Comparison of ENCODE assay signal across 21 cellular contexts in genomic region chr20:46157625-46158024, GRCh38.
"Had no signal": no experiment of that assay in that cellular context is flagged by ENCODE, and none has a peak within 500 bp of the region (broad histone marks: within the 10 kb centered on the region; RNA-seq: fewer than 3 reads in every experiment).

No MANE protein-coding gene starts in this region.

- H3K4me1 ChIP-seq: Peyer's patch, SJCRH30 had no signal

- H3K27me3 ChIP-seq: Peyer's patch had no signal

- ATAC-seq: activated naive CD4-positive, alpha-beta T cell treated with anti-CD3 and anti-CD28 coated beads, Interleukin-2, amount 50 U/mL, for 72 hours; activated naive CD8-positive, alpha-beta T cell treated with anti-CD3 and anti-CD28 coated beads, Interleukin-2, amount 50 U/mL, for 24 hours; activated T-cell treated with anti-CD3 and anti-CD28 coated beads, Interleukin-2, amount 50 U/mL, for 4 hours; K562; T-helper 17 cell had no signal

- H3K4me3 ChIP-seq: K562, Peyer's patch, SJCRH30 had no signal

- H3K36me3 ChIP-seq: Peyer's patch, SJCRH30 had no signal

- H3K9me3 ChIP-seq: Peyer's patch, SJCRH30 had no signal

- H3K27ac ChIP-seq: Peyer's patch, RWPE1, SJCRH30 had no signal

- DNase-seq: activated CD4-positive, alpha-beta memory T cell treated with anti-CD3 and anti-CD28 coated beads for 36 hours; activated CD4-positive, alpha-beta T cell treated with anti-CD3 and anti-CD28 coated beads, Interleukin-2, amount 10 ng/mL, durations not matched to agents 7 days and 5 days; activated CD4-positive, CD25-positive, alpha-beta regulatory T cell; activated CD8-positive, alpha-beta memory T cell treated with anti-CD3 and anti-CD28 coated beads for 24 hours; activated effector memory CD4-positive, alpha-beta T cell treated with anti-CD3 and anti-CD28 coated beads, Interleukin-2, amount 50 U/mL, for 16 hours; activated naive CD4-positive, alpha-beta T cell treated with Interleukin-2 at 50 U/mL for 16 hours; activated naive CD8-positive, alpha-beta T cell treated with anti-CD3 and anti-CD28 coated beads, Interleukin-2, amount 50 U/mL, for 24 hours; activated T-cell treated with anti-CD3 and anti-CD28 coated beads, Interleukin-2, amount 50 U/mL, for 4 hours; Kasumi-1; NCI-H1048; NCI-H187 treated with DMSO at 0.1 percent for 48 hours; NCI-H2081 treated with DMSO at 0.1 percent for 48 hours; NCI-H226; Peyer's patch; Right ventricle myocardium superior; SJCRH30; T-helper 17 cell; T-helper 9 cell had no signal
